In genomic region chr20:50345712-50346371, GRCh38 we compare ENCODE assay signal across 9 cellular contexts.
DNase-seq lines count a peak whose midpoint lies in the region; ATAC-seq, FAIRE-seq and TF ChIP-seq lines count a peak whose summit lies in the region.
"Had no signal": no experiment of that assay in that cellular context is flagged by ENCODE, and none has a peak within 500 bp of the region (broad histone marks: within the 10 kb centered on the region; RNA-seq: fewer than 3 reads in every experiment).

No MANE protein-coding gene starts in this region.

- H3K4me3 ChIP-seq in A549 (no peak overlapping the region), SK-N-MC (no peak overlapping the region), esophagus muscularis mucosa (peak overlapping the region in 3 of 4 donors; percentile 17 to 29 (median 24)), neutrophil (ENCODE audit: low read depth in 1 of 2, low read length in 1 of 2) (peak overlapping the region; percentile 35 to 39)

- H3K36me3 ChIP-seq in SK-N-MC (ENCODE audit: insufficient read depth, low read length) (no peaks in the 10 kb centered on the region), esophagus muscularis mucosa (no peaks in the 10 kb centered on the region), neutrophil (no peaks in the 10 kb centered on the region)

- CTCF ChIA-PET in A549 (lab: Yijun Ruan, JAX), result interaction anchor here (0.9 to 1.2 kb wide), 3 partner anchors 8 to 94 kb away, joined by 3 to 4 read pairs (median 3); no protein-coding TSS in a partner anchor

- no peak for DNase-seq in A549 (ENCODE audit: low read depth in 1 of 2, low spot score in 1 of 2)
- no peak for DNase-seq in SK-N-MC (ENCODE audit: low read depth, low spot score)
- DNase-seq in esophagus muscularis mucosa (ENCODE audit: extremely low spot score), result no peak
- DNase-seq in Kasumi-1 (lab: John Stamatoyannopoulos, UW), result no peak
- DNase-seq in NCI-H748 treated with DMSO at 0.1 percent for 48 hours (lab: John Stamatoyannopoulos, UW), result no peak
- DNase-seq in retina, result no peak
- DNase-seq: cortex of kidney had no signal

- ATAC-seq in A549, result no peak
- ATAC-seq in GM18868 (IDR thresholded peaks at IDR 0.05; ENCODE audit: unreplicated experiment), result no peak

- TF ChIP-seq CTCF in A549 (IDR thresholded peaks at IDR 0.05) (no peak), esophagus muscularis mucosa (IDR thresholded peaks at IDR 0.05) (no peak), neutrophil (IDR thresholded peaks at IDR 0.05) (no peak)

- POLR2A ChIA-PET in A549 (lab: Yijun Ruan, JAX), result no interaction called here

- no peak for TF ChIP-seq EP300 in A549 (IDR thresholded peaks at IDR 0.05)
- TF ChIP-seq EP300 in esophagus muscularis mucosa (IDR thresholded peaks at IDR 0.05), result no peak

- peak overlapping the region; percentile 55 to 74 for H3K27ac ChIP-seq in A549
- H3K27ac ChIP-seq in SK-N-MC, result 0 out of 2 replicates have a peak overlapping the region, but pooled peaks have one; percentile 39
- peak overlapping the region; percentile 53 to 76 (median 66) for H3K27ac ChIP-seq in esophagus muscularis mucosa (replicated peaks in 1 of 4)
- peak overlapping the region; percentile 95 for H3K27ac ChIP-seq in neutrophil

- H3K9me3 ChIP-seq in A549, result no peaks in the 10 kb centered on the region
- no peaks in the 10 kb centered on the region for H3K9me3 ChIP-seq in SK-N-MC (ENCODE audit: low read depth, low read length)
- no peaks in the 10 kb centered on the region for H3K9me3 ChIP-seq in esophagus muscularis mucosa
- no peaks in the 10 kb centered on the region for H3K9me3 ChIP-seq in neutrophil

- intact Hi-C loops in esophagus muscularis mucosa (cut with DNase I), result loop anchor here (2.0 kb wide), 1 partner anchor 73 kb away; no protein-coding TSS in a partner anchor

- H3K27me3 ChIP-seq in esophagus muscularis mucosa, result no peaks in the 10 kb centered on the region
- no peaks in the 10 kb centered on the region for H3K27me3 ChIP-seq in neutrophil

- H3K9ac ChIP-seq in SK-N-MC (ENCODE audit: insufficient read length), result no peak overlapping the region

- no peak for TF ChIP-seq RAD21 in A549 (conservative IDR thresholded peaks at IDR 0.05 in 1 of 2, IDR thresholded peaks at IDR 0.05 in 1 of 2)

- 88% methylated on average over 6 of the region's 6 CpGs for WGBS in A549 (ENCODE audit: missing lambda C conversion rate)
- WGBS in esophagus muscularis mucosa, result 81% methylated on average over 6 of the region's 6 CpGs

- H3K4me1 ChIP-seq in A549 (peaks cover 24% of the 10 kb centered on the region), esophagus muscularis mucosa (peaks cover 18 to 33% (median 30%) of the 10 kb centered on the region in 4 donors), neutrophil (ENCODE audit: control insufficient read depth in 1 of 2, insufficient read depth in 1 of 2, low read depth in 1 of 2, low read length in 1 of 2) (peaks cover 67 to 84% of the 10 kb centered on the region in 2 experiments)

- TF ChIP-seq POLR2A in A549 (IDR thresholded peaks at IDR 0.05; ENCODE audit: low read length) (no peak), esophagus muscularis mucosa (IDR thresholded peaks at IDR 0.05; ENCODE audit: low read depth) (no peak)

- FAIRE-seq in A549 (lab: Jason Lieb, UNC), result no peak

- peak overlapping the region; percentile 30; the same call in 2 of the 3 replicates for H3K4me2 ChIP-seq in A549

TF ChIP-seq in A549, 52 proteins besides CTCF, POLR2A, EP300 and RAD21:
- TF ChIP-seq JUN (IDR thresholded peaks at IDR 0.05), result no peak
- no peak for TF ChIP-seq MYC (IDR thresholded peaks at IDR 0.05; ENCODE audit: borderline replicate concordance, low read length)
- TF ChIP-seq FOSB (CRISPR knock-in tag; IDR thresholded peaks at IDR 0.05), result no peak
- TF ChIP-seq EHF (CRISPR knock-in tag; IDR thresholded peaks at IDR 0.05), result no peak
- no peak for TF ChIP-seq FOXS1 (CRISPR knock-in tag; IDR thresholded peaks at IDR 0.05)
- no peak for TF ChIP-seq HDAC2 (IDR thresholded peaks at IDR 0.05)
- no peak for TF ChIP-seq GATA3 (IDR thresholded peaks at IDR 0.05; ENCODE audit: borderline replicate concordance)
- no peak for TF ChIP-seq RCOR1 (IDR thresholded peaks at IDR 0.05; ENCODE audit: low read depth, low read length)
- no peak for TF ChIP-seq KDM5A (IDR thresholded peaks at IDR 0.05)

Comparison
In these comparisons a context has a peak if more than half of its experiments do, and no peak if none do; other contexts are left out.
1. H3K27ac ChIP-seq: peak in every context shown above with its lines; median percentile 95 in neutrophil; 66 in esophagus muscularis mucosa; 64 in A549; 39 in SK-N-MC.
2. H3K4me3 ChIP-seq: peak in esophagus muscularis mucosa (3 of 4) and neutrophil (2 of 2); none in A549 (single experiment) and SK-N-MC (single experiment).